8 cellular contexts compared by ENCODE assay signal in the genomic region with DNA sequence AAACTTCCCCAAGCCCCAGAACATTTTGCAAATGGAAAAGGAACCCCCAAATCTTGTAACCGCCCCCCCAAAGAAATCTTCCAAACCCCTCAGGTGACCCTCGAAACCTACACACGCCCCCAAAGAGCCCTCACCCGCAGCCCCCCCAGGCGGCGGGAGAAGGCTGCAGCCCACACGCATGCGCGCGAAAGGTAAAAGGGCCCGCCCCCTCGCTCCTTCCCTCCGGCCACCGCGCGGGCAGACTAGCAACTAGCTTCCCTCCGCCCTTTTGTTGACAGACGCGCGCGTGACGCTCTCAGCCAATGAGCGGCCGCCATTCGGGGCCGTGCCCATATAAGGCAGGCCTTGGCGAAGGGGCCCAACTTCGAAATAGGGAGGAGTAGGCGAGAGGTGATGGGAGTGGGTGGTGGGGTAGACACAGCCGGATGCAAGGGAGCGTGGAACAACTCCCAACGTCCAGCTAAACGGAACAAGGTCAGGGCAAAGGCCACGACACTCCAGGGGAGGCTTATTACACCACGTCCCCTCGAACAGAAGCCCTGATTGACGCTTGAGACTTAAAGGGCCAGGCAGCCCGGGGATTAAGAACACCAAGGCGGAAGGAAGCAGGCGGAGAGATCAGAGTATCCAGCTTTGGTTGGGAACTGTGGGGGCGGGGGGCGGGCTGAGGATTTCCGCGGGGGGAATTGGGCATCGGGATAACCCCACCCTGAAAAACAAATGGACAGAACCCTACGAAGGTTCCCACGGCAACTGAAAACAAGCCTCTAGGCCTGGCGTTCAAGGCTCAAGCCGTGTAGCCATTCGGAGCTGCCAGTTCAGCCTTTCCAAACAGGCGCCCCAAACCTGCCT. TPM values are rescaled to one million over a fixed set of nuclear protein-coding genes. Genes with fewer than 3 reads are reported as not detected.
DNase-seq lines count a peak whose midpoint lies in the region; TF ChIP-seq lines count a peak whose summit lies in the region.

No MANE protein-coding gene starts in this region.

- POLR2A ChIA-PET in HEK293T (lab: Yijun Ruan, JAX) = interaction anchor here (0.6 to 5.9 kb wide), 8 partner anchors 11 to 74 kb away, joined by 3 to 46 read pairs (median 6); a partner anchor contains a TSS

- DNase-seq in GF-D8 (lab: John Stamatoyannopoulos, UW) (peak; percentile 99), HEK293T (ENCODE audit: extremely low spot score) (peak; percentile 97), MV-4-11 (lab: John Stamatoyannopoulos, UW) (peak; percentile 100), SJSA1 (ENCODE audit: low read depth in 1 of 2, low spot score in 2 of 2) (peak; percentile 99), foreskin melanocyte (peak; percentile 100), neural progenitor cell (ENCODE audit: low spot score) (peak; percentile 100)
- peak; percentile 99 for DNase-seq in activated naive CD4-positive, alpha-beta T cell treated with anti-CD3 and anti-CD28 coated beads for 36 hours

- H3K36me3 ChIP-seq in SJSA1 (peaks cover 25% of the 10 kb centered on the region), neural progenitor cell (no peaks in the 10 kb centered on the region), stomach smooth muscle (ENCODE audit: control insufficient read depth in 2 of 2, insufficient read depth in 2 of 2, low read length in 2 of 2) (peaks cover 0 to 3% of the 10 kb centered on the region in 2 donors)

- H3K4me1 ChIP-seq in SJSA1 (replicated peaks) = peaks cover 20% of the 10 kb centered on the region
- H3K4me1 ChIP-seq in neural progenitor cell = no peaks in the 10 kb centered on the region
- H3K4me1 ChIP-seq in stomach smooth muscle (ENCODE audit: control insufficient read depth, insufficient read depth, low read length) = peaks cover 17% of the 10 kb centered on the region

- H3K79me2 ChIP-seq in neural progenitor cell (ENCODE audit: low read depth) = peaks cover 70% of the 10 kb centered on the region

- peak overlapping the region; percentile 30 for H2AFZ ChIP-seq in neural progenitor cell (replicated peaks)

- H3K4me3 Mint-ChIP-seq in activated naive CD4-positive, alpha-beta T cell treated with anti-CD3 and anti-CD28 coated beads for 36 hours = peak overlapping the region; percentile 96
- peak overlapping the region; percentile 85 for H3K4me3 Mint-ChIP-seq in neural progenitor cell

- H3K27me3 ChIP-seq in SJSA1 (replicated peaks) (no peaks in the 10 kb centered on the region), neural progenitor cell (no peaks in the 10 kb centered on the region), stomach smooth muscle (ENCODE audit: control insufficient read depth in 1 of 2, insufficient read depth in 2 of 2, low read length in 2 of 2) (no peaks in the 10 kb centered on the region)

- peaks cover 41% of the 10 kb centered on the region for H3K4me1 Mint-ChIP-seq in activated naive CD4-positive, alpha-beta T cell treated with anti-CD3 and anti-CD28 coated beads for 36 hours (ENCODE audit: low read depth)
- H3K4me1 Mint-ChIP-seq in neural progenitor cell = peaks cover 34% of the 10 kb centered on the region

- H3K9ac ChIP-seq in neural progenitor cell (peak overlapping the region; percentile 79), stomach smooth muscle (ENCODE audit: low read length in 2 of 2) (peak overlapping the region; percentile 95 to 96)

- H3F3A ChIP-seq in neural progenitor cell (ENCODE audit: low read depth) = peaks cover 18% of the 10 kb centered on the region

- H3K27ac Mint-ChIP-seq in activated naive CD4-positive, alpha-beta T cell treated with anti-CD3 and anti-CD28 coated beads for 36 hours = peak overlapping the region; percentile 97
- peak overlapping the region; percentile 91 for H3K27ac Mint-ChIP-seq in neural progenitor cell

- no peaks in the 10 kb centered on the region for H3K9me3 Mint-ChIP-seq in activated naive CD4-positive, alpha-beta T cell treated with anti-CD3 and anti-CD28 coated beads for 36 hours
- no peaks in the 10 kb centered on the region for H3K9me3 Mint-ChIP-seq in neural progenitor cell

- TF ChIP-seq CTCF in neural progenitor cell (IDR thresholded peaks at IDR 0.05) = peak; percentile 18

- H3K4me2 ChIP-seq in neural progenitor cell = peak overlapping the region; percentile 99

- no peaks in the 10 kb centered on the region for H4K20me1 ChIP-seq in neural progenitor cell (ENCODE audit: low read depth)

- intact Hi-C loops in activated naive CD4-positive, alpha-beta T cell treated with anti-CD3 and anti-CD28 coated beads for 36 hours (cut with micrococcal nuclease) = loop anchor here (1.0 kb wide), 10 partner anchors 13 to 311 kb away; a partner anchor contains a TSS

- H3K9me3 ChIP-seq in SJSA1 (replicated peaks) (peaks cover 4% of the 10 kb centered on the region; the same call in 1 of the 2 replicates), neural progenitor cell (ENCODE audit: low read depth) (no peaks in the 10 kb centered on the region), stomach smooth muscle (ENCODE audit: control insufficient read depth in 2 of 2, low read length in 2 of 2) (no peaks in the 10 kb centered on the region)

- peak overlapping the region; percentile 53 for H3K27ac ChIP-seq in SJSA1
- H3K27ac ChIP-seq in neural progenitor cell = peak overlapping the region; percentile 43
- H3K27ac ChIP-seq in stomach smooth muscle (ENCODE audit: low read length) = peak overlapping the region; percentile 97

- H3K4me3 ChIP-seq in SJSA1 (peak overlapping the region; percentile 45), neural progenitor cell (peak overlapping the region; percentile 85), stomach smooth muscle (ENCODE audit: low read length in 2 of 2) (peak overlapping the region; percentile 91 to 99)

- CTCF ChIA-PET in HEK293T (lab: Yijun Ruan, JAX) = interaction anchor here (0.6 to 1.6 kb wide), 3 partner anchors 13 to 360 kb away, joined by 3 to 7 read pairs (median 3); a partner anchor contains a TSS
- CTCF ChIA-PET in activated naive CD4-positive, alpha-beta T cell treated with anti-CD3 and anti-CD28 coated beads for 36 hours (lab: Charles Lee) = interaction anchor here (0.6 to 4.7 kb wide), 9 partner anchors 13 to 316 kb away, joined by 3 to 28 read pairs (median 4); a partner anchor contains a TSS

- H3K36me3 Mint-ChIP-seq in activated naive CD4-positive, alpha-beta T cell treated with anti-CD3 and anti-CD28 coated beads for 36 hours (ENCODE audit: low read depth) = peaks cover 18% of the 10 kb centered on the region
- peaks cover 18% of the 10 kb centered on the region for H3K36me3 Mint-ChIP-seq in neural progenitor cell

- H3K27me3 Mint-ChIP-seq in activated naive CD4-positive, alpha-beta T cell treated with anti-CD3 and anti-CD28 coated beads for 36 hours (ENCODE audit: low read depth) = no peaks in the 10 kb centered on the region
- peaks cover 17% of the 10 kb centered on the region for H3K27me3 Mint-ChIP-seq in neural progenitor cell (ENCODE audit: insufficient read depth, low read depth)

TF ChIP-seq in HEK293T, 16 proteins besides CTCF, POLR2A, EP300 and RAD21:
- peak; percentile 27; the same call in 1 of the 2 replicates for TF ChIP-seq L3MBTL2 (conservative IDR thresholded peaks at IDR 0.05)
- no peak for TF ChIP-seq TARDBP (IDR thresholded peaks at IDR 0.05)
- TF ChIP-seq, protein P1, sequence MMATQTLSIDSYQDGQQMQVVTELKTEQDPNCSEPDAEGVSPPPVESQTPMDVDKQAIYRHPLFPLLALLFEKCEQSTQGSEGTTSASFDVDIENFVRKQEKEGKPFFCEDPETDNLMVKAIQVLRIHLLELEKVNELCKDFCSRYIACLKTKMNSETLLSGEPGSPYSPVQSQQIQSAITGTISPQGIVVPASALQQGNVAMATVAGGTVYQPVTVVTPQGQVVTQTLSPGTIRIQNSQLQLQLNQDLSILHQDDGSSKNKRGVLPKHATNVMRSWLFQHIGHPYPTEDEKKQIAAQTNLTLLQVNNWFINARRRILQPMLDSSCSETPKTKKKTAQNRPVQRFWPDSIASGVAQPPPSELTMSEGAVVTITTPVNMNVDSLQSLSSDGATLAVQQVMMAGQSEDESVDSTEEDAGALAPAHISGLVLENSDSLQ (IDR thresholded peaks at IDR 0.05) = peak; percentile 96

RNA-seq across cellular contexts. Expression of a gene that starts 13.3 kb away (rescaled TPM):
- total RNA-seq in SJSA1 (2014; rRNA removed; shearing (Covaris generic)) = 8.3 and 10.7 TPM in 2 replicates
- total RNA-seq in activated naive CD4-positive, alpha-beta T cell treated with anti-CD3 and anti-CD28 coated beads for 36 hours = 10 to 100 TPM; 21.8 to 23.2 TPM
- 7.5 and 21.3 TPM in 2 replicates for total RNA-seq in neural progenitor cell (ENCODE audit: low replicate concordance)

RNA-seq across cellular contexts. Expression of a gene that starts 15.9 kb away (rescaled TPM):
- total RNA-seq in SJSA1 (2014; rRNA removed; shearing (Covaris generic)) = not detected in 2 replicates
- total RNA-seq in activated naive CD4-positive, alpha-beta T cell treated with anti-CD3 and anti-CD28 coated beads for 36 hours = not detected
- 0.06 TPM in 1 of 2 replicates, not detected in the other for total RNA-seq in neural progenitor cell (ENCODE audit: low replicate concordance)

RNA-seq across cellular contexts. Expression of a gene that starts 24.9 kb away (rescaled TPM):
- total RNA-seq in SJSA1 (2014; rRNA removed; shearing (Covaris generic)) = 11.6 and 14.6 TPM in 2 replicates
- total RNA-seq in activated naive CD4-positive, alpha-beta T cell treated with anti-CD3 and anti-CD28 coated beads for 36 hours = 10 to 100 TPM; 12.0 to 14.1 TPM
- total RNA-seq in neural progenitor cell (ENCODE audit: low replicate concordance) = 4.5 and 15.7 TPM in 2 replicates

RNA-seq across cellular contexts. Expression of a gene that starts 25.6 kb away (rescaled TPM):
- 331 and 402 TPM in 2 replicates for total RNA-seq in SJSA1 (2014; rRNA removed; shearing (Covaris generic))
- 100 to 1,000 TPM; 976 to 988 TPM for total RNA-seq in activated naive CD4-positive, alpha-beta T cell treated with anti-CD3 and anti-CD28 coated beads for 36 hours
- total RNA-seq in neural progenitor cell (ENCODE audit: low replicate concordance) = 330 and 405 TPM in 2 replicates

RNA-seq across cellular contexts. Expression of a gene that starts 49.3 kb away (rescaled TPM):
- total RNA-seq in SJSA1 (2014; rRNA removed; shearing (Covaris generic)) = 0.72 and 2.1 TPM in 2 replicates
- 1 to 10 TPM; 1.8 to 2.3 TPM for total RNA-seq in activated naive CD4-positive, alpha-beta T cell treated with anti-CD3 and anti-CD28 coated beads for 36 hours
- not detected in 2 replicates for total RNA-seq in neural progenitor cell (ENCODE audit: low replicate concordance)

Comparison
In these comparisons a context has a peak if more than half of its experiments do, and no peak if none do; other contexts are left out.
1. Peak in every context shown above with its lines: DNase-seq, H3K4me3 ChIP-seq and H3K27ac ChIP-seq.
2. H3K27ac ChIP-seq: peak in every context shown above with its lines; median percentile 97 in stomach smooth muscle; 53 in SJSA1; 43 in neural progenitor cell.
3. H3K4me3 ChIP-seq: peak in every context shown above with its lines; median percentile 95 in stomach smooth muscle; 85 in neural progenitor cell; 45 in SJSA1.